Comparison of ENCODE assay signal across 1 cellular context in the genomic region with DNA sequence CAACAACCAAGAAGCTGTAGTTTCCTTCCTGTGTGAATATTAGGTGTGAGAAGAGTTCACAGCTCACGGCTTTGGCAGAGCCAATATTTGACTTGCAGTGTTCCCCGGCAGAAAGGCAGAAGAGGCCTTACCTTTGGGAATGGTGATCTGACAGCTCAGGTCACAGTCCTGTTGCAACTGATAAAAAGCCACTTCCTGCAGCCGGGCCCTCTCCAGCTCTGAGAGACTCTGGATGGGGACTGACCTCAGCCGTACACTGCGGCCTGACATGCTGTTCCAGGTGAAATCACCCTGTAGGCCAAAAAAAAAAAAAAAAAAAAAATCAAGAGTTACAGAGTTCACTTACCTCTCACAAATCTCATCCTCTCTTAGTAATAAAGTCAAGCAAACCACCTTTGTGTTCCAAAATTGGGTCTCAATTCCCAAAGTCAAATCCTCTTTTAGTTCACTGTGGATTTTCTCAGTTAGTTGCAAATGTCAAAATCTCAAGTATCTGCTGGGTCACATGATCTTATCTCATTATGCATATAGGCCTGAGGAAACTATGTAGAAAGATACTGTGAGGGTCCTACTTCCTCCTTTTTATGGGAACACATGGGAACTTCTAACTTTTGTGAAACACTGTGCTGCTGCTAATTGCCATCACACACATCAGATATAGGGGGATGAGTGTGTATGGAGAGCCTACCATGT.
TF ChIP-seq lines count a peak whose summit lies in the region.

No MANE protein-coding gene starts in this region.

TF ChIP-seq in K562, 482 proteins besides CTCF, POLR2A, EP300 and RAD21 (continued from another document and continues in another):
- TF ChIP-seq, protein P1, sequence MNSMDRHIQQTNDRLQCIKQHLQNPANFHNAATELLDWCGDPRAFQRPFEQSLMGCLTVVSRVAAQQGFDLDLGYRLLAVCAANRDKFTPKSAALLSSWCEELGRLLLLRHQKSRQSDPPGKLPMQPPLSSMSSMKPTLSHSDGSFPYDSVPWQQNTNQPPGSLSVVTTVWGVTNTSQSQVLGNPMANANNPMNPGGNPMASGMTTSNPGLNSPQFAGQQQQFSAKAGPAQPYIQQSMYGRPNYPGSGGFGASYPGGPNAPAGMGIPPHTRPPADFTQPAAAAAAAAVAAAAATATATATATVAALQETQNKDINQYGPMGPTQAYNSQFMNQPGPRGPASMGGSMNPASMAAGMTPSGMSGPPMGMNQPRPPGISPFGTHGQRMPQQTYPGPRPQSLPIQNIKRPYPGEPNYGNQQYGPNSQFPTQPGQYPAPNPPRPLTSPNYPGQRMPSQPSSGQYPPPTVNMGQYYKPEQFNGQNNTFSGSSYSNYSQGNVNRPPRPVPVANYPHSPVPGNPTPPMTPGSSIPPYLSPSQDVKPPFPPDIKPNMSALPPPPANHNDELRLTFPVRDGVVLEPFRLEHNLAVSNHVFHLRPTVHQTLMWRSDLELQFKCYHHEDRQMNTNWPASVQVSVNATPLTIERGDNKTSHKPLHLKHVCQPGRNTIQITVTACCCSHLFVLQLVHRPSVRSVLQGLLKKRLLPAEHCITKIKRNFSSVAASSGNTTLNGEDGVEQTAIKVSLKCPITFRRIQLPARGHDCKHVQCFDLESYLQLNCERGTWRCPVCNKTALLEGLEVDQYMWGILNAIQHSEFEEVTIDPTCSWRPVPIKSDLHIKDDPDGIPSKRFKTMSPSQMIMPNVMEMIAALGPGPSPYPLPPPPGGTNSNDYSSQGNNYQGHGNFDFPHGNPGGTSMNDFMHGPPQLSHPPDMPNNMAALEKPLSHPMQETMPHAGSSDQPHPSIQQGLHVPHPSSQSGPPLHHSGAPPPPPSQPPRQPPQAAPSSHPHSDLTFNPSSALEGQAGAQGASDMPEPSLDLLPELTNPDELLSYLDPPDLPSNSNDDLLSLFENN (IDR thresholded peaks at IDR 0.05; ENCODE audit: low read depth in 2 of 2, low read length in 2 of 2): peak in 1 of 2 experiments; percentile 34; a peak in 1 of 4 replicates
- TF ChIP-seq BRF1 (IDR thresholded peaks at IDR 0.05; ENCODE audit: borderline replicate concordance, extremely low read depth, insufficient read length) (no peak), FOXM1 (IDR thresholded peaks at IDR 0.05; ENCODE audit: low read depth) (0 out of 2 replicates have a peak, but pooled peaks have one; percentile 25), FOXM1 (CRISPR knock-in tag; IDR thresholded peaks at IDR 0.05; ENCODE audit: low read depth) (no peak), ELK3 (CRISPR knock-in tag; IDR thresholded peaks at IDR 0.05) (no peak), DMBX1 (CRISPR knock-in tag; IDR thresholded peaks at IDR 0.05; ENCODE audit: borderline replicate concordance) (peak; percentile 81), NCOA1 (IDR thresholded peaks at IDR 0.05; ENCODE audit: low read depth) (peak; percentile 60; the same call in 1 of the 2 replicates), CXXC5 (CRISPR knock-in tag; IDR thresholded peaks at IDR 0.05) (peak; percentile 54), ZNF175 (CRISPR knock-in tag; IDR thresholded peaks at IDR 0.05; ENCODE audit: low read depth) (0 out of 2 replicates have a peak, but pooled peaks have one; percentile 21), ZNF740 (CRISPR knock-in tag; IDR thresholded peaks at IDR 0.05) (no peak), ZNF740 (tag; IDR thresholded peaks at IDR 0.05) (no peak), GABPA (tag; conservative IDR thresholded peaks at IDR 0.05; ENCODE audit: low read depth) (peak; percentile 69), KDM1A (IDR thresholded peaks at IDR 0.05) (peak in 1 of 2 experiments; percentile 41; a peak in 1 of 4 replicates), ZBTB2 (IDR thresholded peaks at IDR 0.05) (peak; percentile 21; the same call in 1 of the 2 replicates), GABPB1 (CRISPR knock-in tag; IDR thresholded peaks at IDR 0.05) (0 out of 2 replicates have a peak, but pooled peaks have one; percentile 20), AFF1 (IDR thresholded peaks at IDR 0.05; ENCODE audit: low read depth in 1 of 2, partially characterized antibody in 2 of 2) (peak in 1 of 2 experiments; percentile 37), TCF3 (CRISPR knock-in tag; IDR thresholded peaks at IDR 0.05) (peak; percentile 79), ATF7 (IDR thresholded peaks at IDR 0.05) (peak; percentile 55; the same call in 1 of the 2 replicates), ARID1B (IDR thresholded peaks at IDR 0.05) (peak; percentile 85), MEIS2 (IDR thresholded peaks at IDR 0.05; ENCODE audit: partially characterized antibody) (peak; percentile 54), TEAD4 (IDR thresholded peaks at IDR 0.05; ENCODE audit: low read length) (peak; percentile 66), TEAD4 (CRISPR knock-in tag; IDR thresholded peaks at IDR 0.05; ENCODE audit: borderline replicate concordance) (no peak), RAD51 (IDR thresholded peaks at IDR 0.05; ENCODE audit: borderline replicate concordance, low read depth) (peak; percentile 78), DPF2 (IDR thresholded peaks at IDR 0.05) (peak; percentile 85), NCOR1 (IDR thresholded peaks at IDR 0.05) (peak; percentile 43; the same call in 1 of the 2 replicates), NEUROD1 (IDR thresholded peaks at IDR 0.05; ENCODE audit: borderline replicate concordance, low read depth, low read length, partially characterized antibody) (peak; percentile 42), GTF2A2 (tag; IDR thresholded peaks at IDR 0.05) (no peak), SMAD4 (CRISPR knock-in tag; conservative IDR thresholded peaks at IDR 0.05) (0 out of 2 replicates have a peak, but pooled peaks have one; percentile 41), CBFA2T3 (IDR thresholded peaks at IDR 0.05) (peak; percentile 77), RCOR1 (IDR thresholded peaks at IDR 0.05; ENCODE audit: borderline replicate concordance in 1 of 2, low read depth in 2 of 2, low read length in 2 of 2) (peak in 1 of 2 experiments; percentile 38; a peak in 1 of 4 replicates), ETV5 (CRISPR knock-in tag; IDR thresholded peaks at IDR 0.05; ENCODE audit: low read depth) (peak; percentile 73; the same call in 1 of the 2 replicates), SMARCE1 (IDR thresholded peaks at IDR 0.05) (peak; percentile 83; the same call in 1 of the 2 replicates), SPI1 (IDR thresholded peaks at IDR 0.05; ENCODE audit: borderline replicate concordance, low read depth, low read length) (peak; percentile 54; the same call in 1 of the 2 replicates), SIX5 (IDR thresholded peaks at IDR 0.05; ENCODE audit: borderline replicate concordance in 1 of 2, insufficient read depth in 1 of 2, low read depth in 1 of 2, low read length in 2 of 2) (no peak), ARHGAP35 (IDR thresholded peaks at IDR 0.05; ENCODE audit: partially characterized antibody) (no peak), EP400 (IDR thresholded peaks at IDR 0.05) (peak; percentile 55; the same call in 1 of the 2 replicates), ZFX (CRISPR knock-in tag; IDR thresholded peaks at IDR 0.05) (peak; percentile 49; the same call in 1 of the 2 replicates), TFE3 (CRISPR knock-in tag; IDR thresholded peaks at IDR 0.05) (peak; percentile 95), HDAC1 (IDR thresholded peaks at IDR 0.05) (0 out of 4 replicates have a peak, but pooled peaks of 1 of the 2 experiments have one; percentile 42), ZKSCAN8 (CRISPR knock-in tag; IDR thresholded peaks at IDR 0.05) (peak; percentile 41; the same call in 1 of the 2 replicates), ZKSCAN1 (IDR thresholded peaks at IDR 0.05; ENCODE audit: low read depth, low read length) (no peak), SMARCC2 (IDR thresholded peaks at IDR 0.05; ENCODE audit: low read depth) (peak; percentile 64; the same call in 1 of the 2 replicates), MYNN (IDR thresholded peaks at IDR 0.05) (peak; percentile 36; the same call in 1 of the 2 replicates), MYNN (CRISPR knock-in tag; IDR thresholded peaks at IDR 0.05) (no peak), GTF2F1 (IDR thresholded peaks at IDR 0.05; ENCODE audit: low read depth, low read length) (no peak), ZNF551 (CRISPR knock-in tag; IDR thresholded peaks at IDR 0.05) (no peak), JUN (IDR thresholded peaks at IDR 0.05; ENCODE audit: borderline replicate concordance, low read depth, low read length) (no peak), JUN (CRISPR knock-in tag; IDR thresholded peaks at IDR 0.05; ENCODE audit: borderline replicate concordance) (no peak)
- TF ChIP-seq, protein P2, sequence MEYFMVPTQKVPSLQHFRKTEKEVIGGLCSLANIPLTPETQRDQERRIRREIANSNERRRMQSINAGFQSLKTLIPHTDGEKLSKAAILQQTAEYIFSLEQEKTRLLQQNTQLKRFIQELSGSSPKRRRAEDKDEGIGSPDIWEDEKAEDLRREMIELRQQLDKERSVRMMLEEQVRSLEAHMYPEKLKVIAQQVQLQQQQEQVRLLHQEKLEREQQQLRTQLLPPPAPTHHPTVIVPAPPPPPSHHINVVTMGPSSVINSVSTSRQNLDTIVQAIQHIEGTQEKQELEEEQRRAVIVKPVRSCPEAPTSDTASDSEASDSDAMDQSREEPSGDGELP (CRISPR knock-in tag; IDR thresholded peaks at IDR 0.05; ENCODE audit: borderline replicate concordance): peak; percentile 56; the same call in 1 of the 2 replicates
- TF ChIP-seq, protein P3, sequence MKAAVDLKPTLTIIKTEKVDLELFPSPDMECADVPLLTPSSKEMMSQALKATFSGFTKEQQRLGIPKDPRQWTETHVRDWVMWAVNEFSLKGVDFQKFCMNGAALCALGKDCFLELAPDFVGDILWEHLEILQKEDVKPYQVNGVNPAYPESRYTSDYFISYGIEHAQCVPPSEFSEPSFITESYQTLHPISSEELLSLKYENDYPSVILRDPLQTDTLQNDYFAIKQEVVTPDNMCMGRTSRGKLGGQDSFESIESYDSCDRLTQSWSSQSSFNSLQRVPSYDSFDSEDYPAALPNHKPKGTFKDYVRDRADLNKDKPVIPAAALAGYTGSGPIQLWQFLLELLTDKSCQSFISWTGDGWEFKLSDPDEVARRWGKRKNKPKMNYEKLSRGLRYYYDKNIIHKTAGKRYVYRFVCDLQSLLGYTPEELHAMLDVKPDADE (conservative IDR thresholded peaks at IDR 0.05; ENCODE audit: control insufficient read depth, low read depth, low read length): peak; percentile 70; the same call in 1 of the 2 replicates
